8 cellular contexts compared by ENCODE assay signal in the genomic region with DNA sequence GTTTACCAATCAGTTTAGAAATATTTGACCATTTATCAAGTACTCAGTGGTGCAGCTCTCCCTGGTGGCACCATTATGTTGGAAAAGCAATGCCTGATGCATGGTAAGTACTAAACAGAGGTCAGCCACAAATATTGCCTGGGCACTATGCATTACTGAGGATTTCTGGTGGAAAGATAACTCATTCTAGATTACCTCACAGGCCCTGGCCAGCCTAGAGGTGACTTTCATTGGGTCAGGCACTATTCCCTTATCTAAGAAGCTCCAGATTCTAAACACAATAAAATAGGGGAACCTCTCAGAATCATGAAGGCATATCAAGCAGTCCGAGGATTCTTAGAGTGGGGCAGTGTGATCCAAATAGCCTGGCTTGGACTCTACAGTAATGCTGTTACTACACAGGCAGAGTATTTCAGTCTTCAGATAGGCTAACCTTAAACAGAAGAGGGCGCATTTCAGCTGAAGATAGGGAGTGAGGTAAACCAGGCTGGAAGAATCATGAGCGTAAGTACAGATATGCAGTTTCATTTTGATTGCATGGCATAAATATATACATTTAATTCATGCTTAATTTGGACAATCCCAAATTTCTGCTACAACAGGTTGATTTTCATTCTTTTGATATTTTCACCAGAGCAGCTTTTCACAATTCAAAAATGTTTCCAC. TPM values are rescaled to one million over a fixed set of nuclear protein-coding genes. Genes with fewer than 3 reads are reported as not detected.
A peak's percentile ranks its signal among the peaks of the same experiment; 100 is the strongest.
DNase-seq lines count a peak whose midpoint lies in the region; ATAC-seq and TF ChIP-seq lines count a peak whose summit lies in the region.

No MANE protein-coding gene starts in this region.

- DNase-seq in AG04449 (ENCODE audit: low read depth, low spot score) = no peak
- DNase-seq in NCI-H1694 (lab: John Stamatoyannopoulos, UW) = peak; percentile 0
- DNase-seq in adrenal gland = peak in 2 of 7 donors; percentile 15 to 16
- no peak for DNase-seq in lower lobe of right lung
- no peak for DNase-seq in coronary artery (ENCODE audit: low spot score)
- DNase-seq in esophagus muscularis mucosa (ENCODE audit: extremely low spot score) = no peak

- H3K27ac ChIP-seq in adrenal gland = no peak overlapping the region
- H3K27ac ChIP-seq in lower lobe of right lung = no peak overlapping the region
- no peak overlapping the region for H3K27ac ChIP-seq in coronary artery
- H3K27ac ChIP-seq in esophagus muscularis mucosa (replicated peaks in 1 of 4) = no peak overlapping the region

- POLR2A ChIA-PET in AG04449 (lab: Yijun Ruan, JAX) = no interaction called here

- H3K9me3 ChIP-seq in adrenal gland (replicated peaks in 1 of 3) (no peaks in the 10 kb centered on the region), lower lobe of right lung (no peaks in the 10 kb centered on the region), esophagus muscularis mucosa (no peaks in the 10 kb centered on the region)

- TF ChIP-seq POLR2A in adrenal gland (IDR thresholded peaks at IDR 0.05) = no peak
- no peak for TF ChIP-seq POLR2A in esophagus muscularis mucosa (IDR thresholded peaks at IDR 0.05; ENCODE audit: low read depth)

- WGBS in adrenal gland, 4 donors = 55 to 68% (median 62%) methylated on average over 3 of the region's 3 CpGs
- 71% methylated on average over 3 of the region's 3 CpGs for WGBS in esophagus muscularis mucosa

- CTCF ChIA-PET in AG04449 (lab: Yijun Ruan, JAX) = interaction anchor here (0.7 to 3.6 kb wide), 13 partner anchors 9 to 506 kb away, joined by 3 to 52 read pairs (median 6); no protein-coding TSS in a partner anchor

- no peaks in the 10 kb centered on the region for H3K4me1 ChIP-seq in adrenal gland (replicated peaks in 1 of 2)
- no peaks in the 10 kb centered on the region for H3K4me1 ChIP-seq in lower lobe of right lung
- no peaks in the 10 kb centered on the region for H3K4me1 ChIP-seq in esophagus muscularis mucosa

- TF ChIP-seq EP300 in esophagus muscularis mucosa (IDR thresholded peaks at IDR 0.05) = no peak

- TF ChIP-seq CTCF in AG04449 (IDR thresholded peaks at IDR 0.05; ENCODE audit: insufficient read depth, low read length, missing control alignments) (peak; percentile 54), adrenal gland (IDR thresholded peaks at IDR 0.05) (peak in 5 of 6 experiments; percentile 23 to 41 (median 32)), lower lobe of right lung (IDR thresholded peaks at IDR 0.05) (peak; percentile 22), coronary artery (IDR thresholded peaks at IDR 0.05) (no peak), esophagus muscularis mucosa (IDR thresholded peaks at IDR 0.05) (peak in 1 of 3 experiments; percentile 10)

- intact Hi-C loops in adrenal gland (cut with DNase I) (no loop called here), lower lobe of right lung (cut with DNase I) (no loop called here), esophagus muscularis mucosa (cut with DNase I) (no loop called here)

- H3K36me3 ChIP-seq in adrenal gland (replicated peaks in 1 of 2) (no peaks in the 10 kb centered on the region), lower lobe of right lung (no peaks in the 10 kb centered on the region), esophagus muscularis mucosa (no peaks in the 10 kb centered on the region)

- no peak overlapping the region for H3K4me3 ChIP-seq in AG04449 (ENCODE audit: low read depth, low read length)
- H3K4me3 ChIP-seq in adrenal gland = no peak overlapping the region
- H3K4me3 ChIP-seq in lower lobe of right lung = no peak overlapping the region
- no peak overlapping the region for H3K4me3 ChIP-seq in coronary artery
- no peak overlapping the region for H3K4me3 ChIP-seq in esophagus muscularis mucosa

- ATAC-seq in GM18502 (IDR thresholded peaks at IDR 0.05; ENCODE audit: poor library complexity, unreplicated experiment) (peak; percentile 95), HG02759 (IDR thresholded peaks at IDR 0.05; ENCODE audit: unreplicated experiment) (peak; percentile 82), lower lobe of right lung (peak in 1 of 2 donors; percentile 34)

- H3K27me3 ChIP-seq in adrenal gland = no peaks in the 10 kb centered on the region
- H3K27me3 ChIP-seq in lower lobe of right lung (ENCODE audit: low read depth) = no peaks in the 10 kb centered on the region
- H3K27me3 ChIP-seq in esophagus muscularis mucosa = no peaks in the 10 kb centered on the region

RNA-seq across cellular contexts. Expression of a gene that starts 12.1 kb away (rescaled TPM):
- total RNA-seq in adrenal gland = under 1 TPM in 2 of 8 donors, not detected in 6; 0.04 to 0.19 TPM
- under 1 TPM in 1 of 3 donors, not detected in 2; 0.03 TPM for polyA plus RNA-seq in adrenal gland
- 1.7 TPM for total RNA-seq in lower lobe of right lung
- not detected for total RNA-seq in esophagus muscularis mucosa
